In the genomic region with DNA sequence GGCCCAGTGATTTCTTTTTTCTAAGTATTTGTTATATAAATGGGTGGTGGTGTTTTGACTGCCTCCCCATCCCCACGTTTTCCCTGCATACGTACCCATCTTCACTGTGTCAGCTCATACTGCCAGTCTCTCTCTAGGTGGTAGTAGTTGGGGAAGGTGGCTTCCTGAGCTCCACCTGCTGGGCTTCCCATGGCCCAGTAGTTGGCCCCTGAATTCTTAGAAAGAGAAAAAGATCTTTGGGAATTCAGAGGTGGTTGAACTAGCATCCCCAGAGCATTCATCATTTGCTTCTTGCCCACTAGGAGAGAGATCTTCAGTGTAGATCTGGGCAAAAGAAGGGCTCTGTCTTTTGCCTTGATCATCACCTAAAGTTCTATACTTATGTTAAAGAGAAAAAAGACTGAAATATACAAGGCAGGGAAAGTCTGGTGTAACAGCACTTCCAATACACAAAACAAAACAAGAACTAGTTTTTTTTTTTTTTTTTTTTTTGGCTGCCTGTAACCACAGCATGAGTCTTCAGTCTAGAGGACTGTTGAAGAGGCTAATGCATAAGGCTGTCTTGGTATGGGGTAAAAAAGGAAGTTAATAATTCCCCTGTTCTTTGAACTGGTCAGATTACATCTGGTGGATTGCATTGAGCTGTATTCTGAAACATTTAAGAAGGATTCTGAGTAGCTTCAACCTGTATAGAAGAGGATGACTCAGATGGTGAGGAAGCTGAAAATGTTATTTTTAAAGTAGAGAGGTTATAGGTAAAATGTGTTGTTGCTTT, we compare ENCODE assay signal across 9 cellular contexts.
DNase-seq lines count a peak whose midpoint lies in the region; ATAC-seq and TF ChIP-seq lines count a peak whose summit lies in the region.
"Had no signal": no experiment of that assay in that cellular context is flagged by ENCODE, and none has a peak within 500 bp of the region (broad histone marks: within the 10 kb centered on the region; RNA-seq: fewer than 3 reads in every experiment).

No MANE protein-coding gene starts in this region.

- H3K36me3 Mint-ChIP-seq in MCF 10A (ENCODE audit: insufficient read depth, unreplicated experiment): no peaks in the 10 kb centered on the region

- ATAC-seq in GM21528 (IDR thresholded peaks at IDR 0.05; ENCODE audit: low FRiP score, unreplicated experiment): peak; percentile 90
- peak; percentile 91 for ATAC-seq in HG03521 (IDR thresholded peaks at IDR 0.05; ENCODE audit: unreplicated experiment)
- no peak for ATAC-seq in left lobe of liver

- CTCF ChIA-PET in MCF 10A (lab: Yijun Ruan, JAX): interaction anchor here (0.6 to 1.3 kb wide), 5 partner anchors 9 to 705 kb away, joined by 3 to 5 read pairs (median 3); no protein-coding TSS in a partner anchor

- POLR2A ChIA-PET in MCF 10A (lab: Yijun Ruan, JAX): interaction anchor here (0.7 to 1.0 kb wide), 3 partner anchors 10 to 65 kb away, joined by 3 read pairs; no protein-coding TSS in a partner anchor

- no TSS peak for BruUV-seq in MCF 10A (replicated peaks; lab: Mats Ljungman, UMichigan)

- no peaks in the 10 kb centered on the region for H3K27me3 Mint-ChIP-seq in MCF 10A (ENCODE audit: insufficient read depth, unreplicated experiment)

- no peak overlapping the region for H3K4me3 Mint-ChIP-seq in MCF 10A (ENCODE audit: unreplicated experiment)

- DNase-seq in GM10266 (ENCODE audit: extremely low spot score) (peak; percentile 36), fibroblast of mammary gland (ENCODE audit: low read depth) (peak; percentile 28), dermis blood vessel endothelial cell (no peak), NCI-H446 treated with DMSO at 0.1 percent for 48 hours (lab: John Stamatoyannopoulos, UW) (no peak), left lobe of liver (ENCODE audit: low spot score) (no peak), MCF 10A (ENCODE audit: unreplicated experiment) (no peak)
- DNase-seq: activated CD8-positive, alpha-beta memory T cell treated with anti-CD3 and anti-CD28 coated beads, Interleukin-2, amount 50 U/mL, for 48 hours had no signal

- H3K9me3 Mint-ChIP-seq in MCF 10A (ENCODE audit: unreplicated experiment): no peaks in the 10 kb centered on the region

- H3K27ac Mint-ChIP-seq in MCF 10A (ENCODE audit: low read depth, unreplicated experiment): no peak overlapping the region

- no peak overlapping the region for H3K4me3 ChIP-seq in fibroblast of mammary gland (ENCODE audit: control insufficient read depth, low read depth, low read length)

- no peak for TF ChIP-seq CTCF in GM10266 (IDR thresholded peaks at IDR 0.05; ENCODE audit: control insufficient read depth, insufficient read depth, low read depth, missing control alignments)
- no peak for TF ChIP-seq CTCF in fibroblast of mammary gland (conservative IDR thresholded peaks at IDR 0.05; ENCODE audit: control insufficient read depth, insufficient read depth, low read depth, low read length)
- no peak for TF ChIP-seq CTCF in MCF 10A (IDR thresholded peaks at IDR 0.05; ENCODE audit: unreplicated experiment)

- intact Hi-C loops in MCF 10A (cut with micrococcal nuclease): no loop called here

- peaks cover 10% of the 10 kb centered on the region for H3K4me1 Mint-ChIP-seq in MCF 10A (ENCODE audit: insufficient read depth, unreplicated experiment)

Comparison
In these comparisons a context has a peak if more than half of its experiments do, and no peak if none do; other contexts are left out.
1. DNase-seq: peak in GM10266 (single experiment) and fibroblast of mammary gland (single experiment); none in dermis blood vessel endothelial cell (single experiment), NCI-H446 treated with DMSO at 0.1 percent for 48 hours (single experiment), left lobe of liver (single experiment) and MCF 10A (single experiment).